Comparison of ENCODE assay signal across 8 cellular contexts in genomic region chr20:51306521-51307358, GRCh38.
DNase-seq lines count a peak whose midpoint lies in the region; ATAC-seq, FAIRE-seq and TF ChIP-seq lines count a peak whose summit lies in the region.

No MANE protein-coding gene starts in this region.

- H3K36me3 Mint-ChIP-seq in type B pancreatic cell = no peaks in the 10 kb centered on the region

- peak; percentile 88 for TF ChIP-seq CTCF in 22Rv1 (IDR thresholded peaks at IDR 0.05)
- TF ChIP-seq CTCF in GM13977 (IDR thresholded peaks at IDR 0.05; ENCODE audit: extremely low read depth, insufficient read depth, missing control alignments) = peak; percentile 96
- TF ChIP-seq CTCF in pancreas (IDR thresholded peaks at IDR 0.05) = peak; percentile 84 to 93 (median 90)
- TF ChIP-seq CTCF in type B pancreatic cell (conservative IDR thresholded peaks at IDR 0.05) = peak; percentile 97

- in situ Hi-C loops in GM13977 (cut with MboI; ENCODE audit: low pct_unique_long_range_greater_than_20kb, low sequenced_read_pairs, unreplicated experiment) = loop anchor here (10.0 to 25.0 kb wide), 2 partner anchors 312 to 519 kb away; partner anchors contain the start of gene BCAS4

- H3K27me3 Mint-ChIP-seq in type B pancreatic cell = peaks cover 3% of the 10 kb centered on the region

- peak; percentile 83 for DNase-seq in GM13977 (ENCODE audit: low spot score)
- DNase-seq in KG1 (lab: John Stamatoyannopoulos, UW) = peak; percentile 35
- peak; percentile 44 for DNase-seq in SHP77 treated with DMSO at 0.1 percent for 48 hours (lab: John Stamatoyannopoulos, UW)
- DNase-seq in activated effector memory CD4-positive, alpha-beta T cell treated with Interleukin-2 at 50 U/mL for 16 hours = peak; percentile 51
- peak; percentile 48 to 81 for DNase-seq in frontal cortex (ENCODE audit: low spot score in 2 of 2)
- DNase-seq in pancreas = peak; percentile 38 to 91 (median 76)
- DNase-seq in type B pancreatic cell (ENCODE audit: extremely low spot score, unreplicated experiment) = peak; percentile 89

- FAIRE-seq in frontal cortex (lab: Jason Lieb, UNC) (no peak), pancreas (lab: Jason Lieb, UNC) (no peak)

- H3K27ac ChIP-seq in 22Rv1 (no peak overlapping the region), pancreas (no peak overlapping the region)

- H3K9me3 ChIP-seq in pancreas = no peaks in the 10 kb centered on the region

- no peaks in the 10 kb centered on the region for H3K4me1 ChIP-seq in pancreas

- ATAC-seq in pancreas = peak; percentile 92 to 98 (median 98)

- 26 to 29% methylated on average over 29 of the region's 29 CpGs for WGBS in pancreas, 2 donors

- no peak overlapping the region for H3K4me3 ChIP-seq in pancreas

- H3K4me3 Mint-ChIP-seq in type B pancreatic cell = no peak overlapping the region

- no peaks in the 10 kb centered on the region for H3K36me3 ChIP-seq in pancreas

- H3K9me3 Mint-ChIP-seq in type B pancreatic cell = no peaks in the 10 kb centered on the region

- intact Hi-C loops in pancreas (cut with DNase I) = loop anchor here in 1 of 3 donors (5.0 to 10.0 kb wide), 2 partner anchors 324 to 512 kb away; partner anchors contain the start of gene BCAS4

- peak overlapping the region; percentile 72 for H3K27ac Mint-ChIP-seq in type B pancreatic cell

- H3K4me1 Mint-ChIP-seq in type B pancreatic cell (ENCODE audit: unreplicated experiment) = peaks cover 32% of the 10 kb centered on the region

- H3K27me3 ChIP-seq in pancreas = no peaks in the 10 kb centered on the region

Comparison
In these comparisons a context has a peak if more than half of its experiments do, and no peak if none do; other contexts are left out.
1. DNase-seq: peak in every context shown above with its lines; median percentile 89 in type B pancreatic cell; 83 in GM13977; 76 in pancreas; 64 in frontal cortex; 51 in activated effector memory CD4-positive, alpha-beta T cell treated with Interleukin-2 at 50 U/mL for 16 hours; 44 in SHP77 treated with DMSO at 0.1 percent for 48 hours; 35 in KG1.